1 cellular context compared by ENCODE assay signal in the genomic region with DNA sequence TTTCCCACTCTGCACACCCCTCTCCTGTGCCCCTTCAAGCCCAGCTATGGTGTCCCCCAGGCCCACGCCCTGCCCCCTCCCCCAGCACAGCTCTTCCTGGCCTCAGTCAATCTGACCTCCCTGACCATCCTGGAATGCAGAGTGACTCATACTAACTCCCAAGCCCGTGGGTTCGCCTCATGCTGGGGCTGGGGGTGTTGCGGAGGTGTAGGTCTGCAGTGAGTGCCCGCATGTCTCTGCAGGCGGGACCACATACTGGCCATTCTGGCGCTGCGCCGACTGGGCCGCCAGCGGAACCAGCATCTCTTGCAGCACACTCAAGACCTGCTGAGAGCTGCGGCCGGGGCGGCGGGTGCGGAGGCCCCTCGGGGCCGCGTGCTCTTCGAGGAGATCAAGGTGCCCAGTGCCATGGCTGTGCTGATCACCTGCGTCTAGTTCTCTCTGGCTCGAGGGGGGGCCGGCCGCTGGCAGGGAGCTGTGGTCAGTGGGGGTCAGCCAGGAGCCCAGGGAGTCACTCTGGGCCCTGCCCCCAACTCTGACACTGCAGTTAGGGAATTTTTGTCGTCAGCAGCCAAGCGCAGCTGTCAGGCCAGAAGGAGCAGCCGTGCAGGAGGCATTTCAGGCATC.
TF ChIP-seq lines count a peak whose summit lies in the region.

No MANE protein-coding gene starts in this region.

TF ChIP-seq in HepG2, 621 proteins besides CTCF, POLR2A, EP300 and RAD21 (continues in another document):
- TF ChIP-seq BCL6 (CRISPR knock-in tag; IDR thresholded peaks at IDR 0.05) (0 out of 2 replicates have a peak, but pooled peaks have one; percentile 11), NR2F1 (CRISPR knock-in tag; IDR thresholded peaks at IDR 0.05) (peak; percentile 73 to 82), IRF2 (CRISPR knock-in tag; IDR thresholded peaks at IDR 0.05) (no peak), TEAD3 (CRISPR knock-in tag; optimal IDR thresholded peaks at IDR 0.05; ENCODE audit: borderline replicate concordance) (peak; percentile 92), HNRNPH1 (optimal IDR thresholded peaks at IDR 0.05; ENCODE audit: low read depth, low read length) (no peak), SAP130 (CRISPR knock-in tag; IDR thresholded peaks at IDR 0.05; ENCODE audit: low read depth) (peak; percentile 53), PAF1 (CRISPR knock-in tag; IDR thresholded peaks at IDR 0.05) (0 out of 2 replicates have a peak, but pooled peaks have one; percentile 40), ZFP37 (CRISPR knock-in tag; IDR thresholded peaks at IDR 0.05; ENCODE audit: borderline replicate concordance) (no peak), JUN (CRISPR knock-in tag; IDR thresholded peaks at IDR 0.05) (peak; percentile 41; the same call in 1 of the 2 replicates), HNRNPLL (IDR thresholded peaks at IDR 0.05; ENCODE audit: low read depth, low read length, poor library complexity, severe bottlenecking) (peak; percentile 15), ETV5 (CRISPR knock-in tag; IDR thresholded peaks at IDR 0.05; ENCODE audit: borderline replicate concordance) (peak; percentile 30; the same call in 1 of the 2 replicates), NR2F6 (IDR thresholded peaks at IDR 0.05) (peak; percentile 42; the same call in 1 of the 2 replicates), NR2F6 (CRISPR knock-in tag; IDR thresholded peaks at IDR 0.05) (peak; percentile 74), RBFOX2 (IDR thresholded peaks at IDR 0.05; ENCODE audit: low read depth, low read length) (peak; percentile 71), ZNF746 (CRISPR knock-in tag; IDR thresholded peaks at IDR 0.05) (peak; percentile 98), ZNF572 (CRISPR knock-in tag; IDR thresholded peaks at IDR 0.05) (0 out of 2 replicates have a peak, but pooled peaks have one; percentile 32), DMAP1 (CRISPR knock-in tag; IDR thresholded peaks at IDR 0.05) (no peak), ZKSCAN5 (CRISPR knock-in tag; IDR thresholded peaks at IDR 0.05) (no peak), MYC (CRISPR knock-in tag; IDR thresholded peaks at IDR 0.05; ENCODE audit: borderline replicate concordance) (peak; percentile 34; the same call in 1 of the 2 replicates), FOXK2 (IDR thresholded peaks at IDR 0.05) (no peak), TBL1XR1 (IDR thresholded peaks at IDR 0.05; ENCODE audit: borderline replicate concordance, low read length, partially characterized antibody) (no peak), GABPB1 (CRISPR knock-in tag; IDR thresholded peaks at IDR 0.05) (peak; percentile 23; the same call in 1 of the 2 replicates), PCBP1 (IDR thresholded peaks at IDR 0.05; ENCODE audit: borderline replicate concordance, low read depth, low read length) (0 out of 2 replicates have a peak, but pooled peaks have one; percentile 13), FOSL1 (CRISPR knock-in tag; IDR thresholded peaks at IDR 0.05; ENCODE audit: borderline replicate concordance) (0 out of 2 replicates have a peak, but pooled peaks have one; percentile 58), ZNF12 (CRISPR knock-in tag; IDR thresholded peaks at IDR 0.05) (0 out of 2 replicates have a peak, but pooled peaks have one; percentile 52)
- TF ChIP-seq, protein P1, sequence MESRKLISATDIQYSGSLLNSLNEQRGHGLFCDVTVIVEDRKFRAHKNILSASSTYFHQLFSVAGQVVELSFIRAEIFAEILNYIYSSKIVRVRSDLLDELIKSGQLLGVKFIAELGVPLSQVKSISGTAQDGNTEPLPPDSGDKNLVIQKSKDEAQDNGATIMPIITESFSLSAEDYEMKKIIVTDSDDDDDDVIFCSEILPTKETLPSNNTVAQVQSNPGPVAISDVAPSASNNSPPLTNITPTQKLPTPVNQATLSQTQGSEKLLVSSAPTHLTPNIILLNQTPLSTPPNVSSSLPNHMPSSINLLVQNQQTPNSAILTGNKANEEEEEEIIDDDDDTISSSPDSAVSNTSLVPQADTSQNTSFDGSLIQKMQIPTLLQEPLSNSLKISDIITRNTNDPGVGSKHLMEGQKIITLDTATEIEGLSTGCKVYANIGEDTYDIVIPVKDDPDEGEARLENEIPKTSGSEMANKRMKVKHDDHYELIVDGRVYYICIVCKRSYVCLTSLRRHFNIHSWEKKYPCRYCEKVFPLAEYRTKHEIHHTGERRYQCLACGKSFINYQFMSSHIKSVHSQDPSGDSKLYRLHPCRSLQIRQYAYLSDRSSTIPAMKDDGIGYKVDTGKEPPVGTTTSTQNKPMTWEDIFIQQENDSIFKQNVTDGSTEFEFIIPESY (CRISPR knock-in tag; IDR thresholded peaks at IDR 0.05) = peak; percentile 59; the same call in 1 of the 2 replicates
- TF ChIP-seq, protein P2, sequence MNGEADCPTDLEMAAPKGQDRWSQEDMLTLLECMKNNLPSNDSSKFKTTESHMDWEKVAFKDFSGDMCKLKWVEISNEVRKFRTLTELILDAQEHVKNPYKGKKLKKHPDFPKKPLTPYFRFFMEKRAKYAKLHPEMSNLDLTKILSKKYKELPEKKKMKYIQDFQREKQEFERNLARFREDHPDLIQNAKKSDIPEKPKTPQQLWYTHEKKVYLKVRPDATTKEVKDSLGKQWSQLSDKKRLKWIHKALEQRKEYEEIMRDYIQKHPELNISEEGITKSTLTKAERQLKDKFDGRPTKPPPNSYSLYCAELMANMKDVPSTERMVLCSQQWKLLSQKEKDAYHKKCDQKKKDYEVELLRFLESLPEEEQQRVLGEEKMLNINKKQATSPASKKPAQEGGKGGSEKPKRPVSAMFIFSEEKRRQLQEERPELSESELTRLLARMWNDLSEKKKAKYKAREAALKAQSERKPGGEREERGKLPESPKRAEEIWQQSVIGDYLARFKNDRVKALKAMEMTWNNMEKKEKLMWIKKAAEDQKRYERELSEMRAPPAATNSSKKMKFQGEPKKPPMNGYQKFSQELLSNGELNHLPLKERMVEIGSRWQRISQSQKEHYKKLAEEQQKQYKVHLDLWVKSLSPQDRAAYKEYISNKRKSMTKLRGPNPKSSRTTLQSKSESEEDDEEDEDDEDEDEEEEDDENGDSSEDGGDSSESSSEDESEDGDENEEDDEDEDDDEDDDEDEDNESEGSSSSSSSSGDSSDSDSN (CRISPR knock-in tag; IDR thresholded peaks at IDR 0.05) = 0 out of 2 replicates have a peak, but pooled peaks have one; percentile 23
- TF ChIP-seq, protein P3, sequence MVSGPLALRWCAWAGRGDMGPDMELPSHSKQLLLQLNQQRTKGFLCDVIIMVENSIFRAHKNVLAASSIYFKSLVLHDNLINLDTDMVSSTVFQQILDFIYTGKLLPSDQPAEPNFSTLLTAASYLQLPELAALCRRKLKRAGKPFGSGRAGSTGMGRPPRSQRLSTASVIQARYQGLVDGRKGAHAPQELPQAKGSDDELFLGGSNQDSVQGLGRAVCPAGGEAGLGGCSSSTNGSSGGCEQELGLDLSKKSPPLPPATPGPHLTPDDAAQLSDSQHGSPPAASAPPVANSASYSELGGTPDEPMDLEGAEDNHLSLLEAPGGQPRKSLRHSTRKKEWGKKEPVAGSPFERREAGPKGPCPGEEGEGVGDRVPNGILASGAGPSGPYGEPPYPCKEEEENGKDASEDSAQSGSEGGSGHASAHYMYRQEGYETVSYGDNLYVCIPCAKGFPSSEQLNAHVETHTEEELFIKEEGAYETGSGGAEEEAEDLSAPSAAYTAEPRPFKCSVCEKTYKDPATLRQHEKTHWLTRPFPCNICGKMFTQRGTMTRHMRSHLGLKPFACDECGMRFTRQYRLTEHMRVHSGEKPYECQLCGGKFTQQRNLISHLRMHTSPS (CRISPR knock-in tag; IDR thresholded peaks at IDR 0.05; ENCODE audit: low read depth) = 0 out of 2 replicates have a peak, but pooled peaks have one; percentile 17
- TF ChIP-seq, protein P4, sequence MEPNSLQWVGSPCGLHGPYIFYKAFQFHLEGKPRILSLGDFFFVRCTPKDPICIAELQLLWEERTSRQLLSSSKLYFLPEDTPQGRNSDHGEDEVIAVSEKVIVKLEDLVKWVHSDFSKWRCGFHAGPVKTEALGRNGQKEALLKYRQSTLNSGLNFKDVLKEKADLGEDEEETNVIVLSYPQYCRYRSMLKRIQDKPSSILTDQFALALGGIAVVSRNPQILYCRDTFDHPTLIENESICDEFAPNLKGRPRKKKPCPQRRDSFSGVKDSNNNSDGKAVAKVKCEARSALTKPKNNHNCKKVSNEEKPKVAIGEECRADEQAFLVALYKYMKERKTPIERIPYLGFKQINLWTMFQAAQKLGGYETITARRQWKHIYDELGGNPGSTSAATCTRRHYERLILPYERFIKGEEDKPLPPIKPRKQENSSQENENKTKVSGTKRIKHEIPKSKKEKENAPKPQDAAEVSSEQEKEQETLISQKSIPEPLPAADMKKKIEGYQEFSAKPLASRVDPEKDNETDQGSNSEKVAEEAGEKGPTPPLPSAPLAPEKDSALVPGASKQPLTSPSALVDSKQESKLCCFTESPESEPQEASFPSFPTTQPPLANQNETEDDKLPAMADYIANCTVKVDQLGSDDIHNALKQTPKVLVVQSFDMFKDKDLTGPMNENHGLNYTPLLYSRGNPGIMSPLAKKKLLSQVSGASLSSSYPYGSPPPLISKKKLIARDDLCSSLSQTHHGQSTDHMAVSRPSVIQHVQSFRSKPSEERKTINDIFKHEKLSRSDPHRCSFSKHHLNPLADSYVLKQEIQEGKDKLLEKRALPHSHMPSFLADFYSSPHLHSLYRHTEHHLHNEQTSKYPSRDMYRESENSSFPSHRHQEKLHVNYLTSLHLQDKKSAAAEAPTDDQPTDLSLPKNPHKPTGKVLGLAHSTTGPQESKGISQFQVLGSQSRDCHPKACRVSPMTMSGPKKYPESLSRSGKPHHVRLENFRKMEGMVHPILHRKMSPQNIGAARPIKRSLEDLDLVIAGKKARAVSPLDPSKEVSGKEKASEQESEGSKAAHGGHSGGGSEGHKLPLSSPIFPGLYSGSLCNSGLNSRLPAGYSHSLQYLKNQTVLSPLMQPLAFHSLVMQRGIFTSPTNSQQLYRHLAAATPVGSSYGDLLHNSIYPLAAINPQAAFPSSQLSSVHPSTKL (CRISPR knock-in tag; IDR thresholded peaks at IDR 0.05) = 0 out of 2 replicates have a peak, but pooled peaks have one; percentile 14
- TF ChIP-seq, protein P5, sequence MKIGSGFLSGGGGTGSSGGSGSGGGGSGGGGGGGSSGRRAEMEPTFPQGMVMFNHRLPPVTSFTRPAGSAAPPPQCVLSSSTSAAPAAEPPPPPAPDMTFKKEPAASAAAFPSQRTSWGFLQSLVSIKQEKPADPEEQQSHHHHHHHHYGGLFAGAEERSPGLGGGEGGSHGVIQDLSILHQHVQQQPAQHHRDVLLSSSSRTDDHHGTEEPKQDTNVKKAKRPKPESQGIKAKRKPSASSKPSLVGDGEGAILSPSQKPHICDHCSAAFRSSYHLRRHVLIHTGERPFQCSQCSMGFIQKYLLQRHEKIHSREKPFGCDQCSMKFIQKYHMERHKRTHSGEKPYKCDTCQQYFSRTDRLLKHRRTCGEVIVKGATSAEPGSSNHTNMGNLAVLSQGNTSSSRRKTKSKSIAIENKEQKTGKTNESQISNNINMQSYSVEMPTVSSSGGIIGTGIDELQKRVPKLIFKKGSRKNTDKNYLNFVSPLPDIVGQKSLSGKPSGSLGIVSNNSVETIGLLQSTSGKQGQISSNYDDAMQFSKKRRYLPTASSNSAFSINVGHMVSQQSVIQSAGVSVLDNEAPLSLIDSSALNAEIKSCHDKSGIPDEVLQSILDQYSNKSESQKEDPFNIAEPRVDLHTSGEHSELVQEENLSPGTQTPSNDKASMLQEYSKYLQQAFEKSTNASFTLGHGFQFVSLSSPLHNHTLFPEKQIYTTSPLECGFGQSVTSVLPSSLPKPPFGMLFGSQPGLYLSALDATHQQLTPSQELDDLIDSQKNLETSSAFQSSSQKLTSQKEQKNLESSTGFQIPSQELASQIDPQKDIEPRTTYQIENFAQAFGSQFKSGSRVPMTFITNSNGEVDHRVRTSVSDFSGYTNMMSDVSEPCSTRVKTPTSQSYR (CRISPR knock-in tag; IDR thresholded peaks at IDR 0.05; ENCODE audit: borderline replicate concordance) = peak; percentile 84
- TF ChIP-seq, protein P6, sequence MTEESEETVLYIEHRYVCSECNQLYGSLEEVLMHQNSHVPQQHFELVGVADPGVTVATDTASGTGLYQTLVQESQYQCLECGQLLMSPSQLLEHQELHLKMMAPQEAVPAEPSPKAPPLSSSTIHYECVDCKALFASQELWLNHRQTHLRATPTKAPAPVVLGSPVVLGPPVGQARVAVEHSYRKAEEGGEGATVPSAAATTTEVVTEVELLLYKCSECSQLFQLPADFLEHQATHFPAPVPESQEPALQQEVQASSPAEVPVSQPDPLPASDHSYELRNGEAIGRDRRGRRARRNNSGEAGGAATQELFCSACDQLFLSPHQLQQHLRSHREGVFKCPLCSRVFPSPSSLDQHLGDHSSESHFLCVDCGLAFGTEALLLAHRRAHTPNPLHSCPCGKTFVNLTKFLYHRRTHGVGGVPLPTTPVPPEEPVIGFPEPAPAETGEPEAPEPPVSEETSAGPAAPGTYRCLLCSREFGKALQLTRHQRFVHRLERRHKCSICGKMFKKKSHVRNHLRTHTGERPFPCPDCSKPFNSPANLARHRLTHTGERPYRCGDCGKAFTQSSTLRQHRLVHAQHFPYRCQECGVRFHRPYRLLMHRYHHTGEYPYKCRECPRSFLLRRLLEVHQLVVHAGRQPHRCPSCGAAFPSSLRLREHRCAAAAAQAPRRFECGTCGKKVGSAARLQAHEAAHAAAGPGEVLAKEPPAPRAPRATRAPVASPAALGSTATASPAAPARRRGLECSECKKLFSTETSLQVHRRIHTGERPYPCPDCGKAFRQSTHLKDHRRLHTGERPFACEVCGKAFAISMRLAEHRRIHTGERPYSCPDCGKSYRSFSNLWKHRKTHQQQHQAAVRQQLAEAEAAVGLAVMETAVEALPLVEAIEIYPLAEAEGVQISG (CRISPR knock-in tag; IDR thresholded peaks at IDR 0.05) = 0 out of 2 replicates have a peak, but pooled peaks have one; percentile 17
- TF ChIP-seq, protein P7, sequence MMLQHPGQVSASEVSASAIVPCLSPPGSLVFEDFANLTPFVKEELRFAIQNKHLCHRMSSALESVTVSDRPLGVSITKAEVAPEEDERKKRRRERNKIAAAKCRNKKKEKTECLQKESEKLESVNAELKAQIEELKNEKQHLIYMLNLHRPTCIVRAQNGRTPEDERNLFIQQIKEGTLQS (CRISPR knock-in tag; IDR thresholded peaks at IDR 0.05) = peak; percentile 70
- TF ChIP-seq, protein P8, sequence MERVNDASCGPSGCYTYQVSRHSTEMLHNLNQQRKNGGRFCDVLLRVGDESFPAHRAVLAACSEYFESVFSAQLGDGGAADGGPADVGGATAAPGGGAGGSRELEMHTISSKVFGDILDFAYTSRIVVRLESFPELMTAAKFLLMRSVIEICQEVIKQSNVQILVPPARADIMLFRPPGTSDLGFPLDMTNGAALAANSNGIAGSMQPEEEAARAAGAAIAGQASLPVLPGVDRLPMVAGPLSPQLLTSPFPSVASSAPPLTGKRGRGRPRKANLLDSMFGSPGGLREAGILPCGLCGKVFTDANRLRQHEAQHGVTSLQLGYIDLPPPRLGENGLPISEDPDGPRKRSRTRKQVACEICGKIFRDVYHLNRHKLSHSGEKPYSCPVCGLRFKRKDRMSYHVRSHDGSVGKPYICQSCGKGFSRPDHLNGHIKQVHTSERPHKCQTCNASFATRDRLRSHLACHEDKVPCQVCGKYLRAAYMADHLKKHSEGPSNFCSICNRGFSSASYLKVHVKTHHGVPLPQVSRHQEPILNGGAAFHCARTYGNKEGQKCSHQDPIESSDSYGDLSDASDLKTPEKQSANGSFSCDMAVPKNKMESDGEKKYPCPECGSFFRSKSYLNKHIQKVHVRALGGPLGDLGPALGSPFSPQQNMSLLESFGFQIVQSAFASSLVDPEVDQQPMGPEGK (CRISPR knock-in tag; IDR thresholded peaks at IDR 0.05) = peak; percentile 74
- TF ChIP-seq, protein P9, sequence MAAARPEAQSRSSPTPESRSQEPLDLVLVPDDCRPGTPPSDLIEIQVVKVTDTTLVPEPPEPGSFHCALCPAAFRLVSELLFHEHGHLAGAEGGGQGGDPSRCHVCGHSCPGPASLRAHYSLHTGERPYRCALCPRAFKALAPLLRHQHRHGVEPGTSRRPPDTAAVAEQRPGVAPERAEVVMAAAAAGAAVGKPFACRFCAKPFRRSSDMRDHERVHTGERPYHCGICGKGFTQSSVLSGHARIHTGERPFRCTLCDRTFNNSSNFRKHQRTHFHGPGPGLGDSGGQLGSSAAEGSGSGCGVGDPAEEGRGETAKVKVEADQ (CRISPR knock-in tag; IDR thresholded peaks at IDR 0.05; ENCODE audit: borderline replicate concordance) = no peak
